ENCODE assay signal across 19 cellular contexts in the genomic region with DNA sequence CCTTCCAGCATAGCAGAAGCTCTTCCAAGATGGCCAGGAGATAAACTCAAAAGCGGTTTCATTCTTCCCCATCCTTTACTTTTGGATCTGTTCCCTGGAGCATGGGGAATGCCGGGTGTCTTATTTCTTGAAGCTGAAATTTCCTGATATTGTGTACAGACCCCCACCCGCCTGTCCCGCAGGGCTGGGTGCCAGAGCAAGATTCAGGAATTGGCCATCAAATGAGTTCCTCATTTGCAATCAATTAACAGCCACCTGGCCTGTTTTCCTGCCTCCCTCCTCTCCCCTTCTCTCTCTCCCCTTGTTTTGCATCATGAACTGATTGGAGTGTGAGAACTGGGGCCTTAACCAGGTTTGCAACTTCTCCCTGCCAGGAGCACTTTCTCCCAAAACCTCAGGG.
DNase-seq lines count a peak whose midpoint lies in the region; ATAC-seq and TF ChIP-seq lines count a peak whose summit lies in the region.
"Had no signal": no experiment of that assay in that cellular context is flagged by ENCODE, and none has a peak within 500 bp of the region (broad histone marks: within the 10 kb centered on the region; RNA-seq: fewer than 3 reads in every experiment).

No MANE protein-coding gene starts in this region.

- no peaks in the 10 kb centered on the region for H3K79me2 ChIP-seq in DND-41 (ENCODE audit: insufficient read depth, low read length)
- peaks cover 44% of the 10 kb centered on the region for H3K79me2 ChIP-seq in osteoblast (ENCODE audit: insufficient read depth, low read length)

- no peak overlapping the region for H3K4me3 ChIP-seq in DND-41 (ENCODE audit: low read depth in 1 of 2, low read length in 2 of 2)
- no peak overlapping the region for H3K4me3 ChIP-seq in adipocyte (ENCODE audit: low read length)
- no peak overlapping the region for H3K4me3 ChIP-seq in osteoblast (ENCODE audit: insufficient read depth, low read length)
- H3K4me3 ChIP-seq in WERI-Rb-1 (ENCODE audit: low read depth, low read length), result no peak overlapping the region
- H3K4me3 ChIP-seq: lung, MG63, thyroid gland had no signal

- H3K27me3 ChIP-seq in DND-41 (ENCODE audit: insufficient read depth, low read length, poor library complexity) (no peaks in the 10 kb centered on the region), adipocyte (replicated peaks; ENCODE audit: control insufficient read depth, insufficient read depth, low read length) (no peaks in the 10 kb centered on the region), osteoblast (ENCODE audit: insufficient read depth, low read length) (no peaks in the 10 kb centered on the region), WERI-Rb-1 (ENCODE audit: insufficient read depth, low read depth, severe bottlenecking) (no peaks in the 10 kb centered on the region)
- H3K27me3 ChIP-seq: MG63, thyroid gland had no signal

- H3K9ac ChIP-seq in DND-41 (ENCODE audit: low read depth, low read length) (0 out of 2 replicates have a peak overlapping the region, but pooled peaks have one; percentile 62), adipocyte (ENCODE audit: low read length) (no peak overlapping the region)

- H3K36me3 ChIP-seq in DND-41 (ENCODE audit: insufficient read depth, low read length) (no peaks in the 10 kb centered on the region), adipocyte (ENCODE audit: control insufficient read depth, insufficient read depth, low read length, severe bottlenecking) (no peaks in the 10 kb centered on the region), osteoblast (ENCODE audit: insufficient read depth, low read length) (no peaks in the 10 kb centered on the region), WERI-Rb-1 (no peaks in the 10 kb centered on the region)
- H3K36me3 ChIP-seq: MG63, thyroid gland had no signal

- H3K27ac ChIP-seq in DND-41 (ENCODE audit: low read length) (peak overlapping the region; percentile 96), osteoblast (ENCODE audit: low read depth, low read length) (peak overlapping the region; percentile 93), WERI-Rb-1 (no peak overlapping the region)
- H3K27ac ChIP-seq: thyroid gland had no signal

- H2AFZ ChIP-seq in DND-41 (ENCODE audit: low read depth, low read length) (no peak overlapping the region), osteoblast (ENCODE audit: low read length) (no peak overlapping the region)

- TF ChIP-seq CTCF in DND-41 (IDR thresholded peaks at IDR 0.05; ENCODE audit: borderline replicate concordance, extremely low read depth, low read length, poor library complexity, severe bottlenecking) (no peak), osteoblast (IDR thresholded peaks at IDR 0.05; ENCODE audit: extremely low read depth, low read depth, low read length) (no peak), WERI-Rb-1 (IDR thresholded peaks at IDR 0.05; ENCODE audit: low read depth, low read length) (no peak)

- ATAC-seq in DND-41 (ENCODE audit: insufficient read depth, low read depth), result no peak
- ATAC-seq: Right ventricle myocardium inferior, sciatic nerve had no signal

- H3K9me3 ChIP-seq in DND-41 (ENCODE audit: insufficient read depth, low read length, severe bottlenecking), result no peaks in the 10 kb centered on the region
- H3K9me3 ChIP-seq in adipocyte (ENCODE audit: control insufficient read depth, low read length), result no peaks in the 10 kb centered on the region
- no peaks in the 10 kb centered on the region for H3K9me3 ChIP-seq in osteoblast (ENCODE audit: low read depth, low read length)
- no peaks in the 10 kb centered on the region for H3K9me3 ChIP-seq in WERI-Rb-1 (ENCODE audit: severe bottlenecking)
- H3K9me3 ChIP-seq: thyroid gland had no signal

- H4K20me1 ChIP-seq in DND-41 (ENCODE audit: insufficient read depth, low read length) (no peaks in the 10 kb centered on the region), osteoblast (ENCODE audit: insufficient read depth, low read length) (no peaks in the 10 kb centered on the region)

- peak overlapping the region; percentile 95; the same call in 1 of the 2 replicates for H3K4me2 ChIP-seq in DND-41 (ENCODE audit: insufficient read depth, low read length)
- H3K4me2 ChIP-seq in osteoblast (ENCODE audit: insufficient read depth, low read length), result no peak overlapping the region

- H3K4me1 ChIP-seq in DND-41 (ENCODE audit: insufficient read depth, low read length) (peaks cover 51% of the 10 kb centered on the region), adipocyte (ENCODE audit: control insufficient read depth, insufficient read depth, low read length) (peaks cover 55% of the 10 kb centered on the region), osteoblast (ENCODE audit: insufficient read depth, low read length) (peaks cover 69% of the 10 kb centered on the region)

- TF ChIP-seq POLR2A in erythroblast (IDR thresholded peaks at IDR 0.05; ENCODE audit: low read length), result no peak

- DNase-seq in DND-41, result no peak
- DNase-seq in NCI-H1105 (lab: John Stamatoyannopoulos, UW), result peak; percentile 8
- DNase-seq in adipocyte (ENCODE audit: low read depth), result peak; percentile 49
- DNase-seq in osteoblast (ENCODE audit: insufficient read length, low spot score, missing footprints), result no peak
- no peak for DNase-seq in erythroblast (lab: John Stamatoyannopoulos, UW)
- no peak for DNase-seq in WERI-Rb-1
- no peak for DNase-seq in GM19238 (ENCODE audit: insufficient read length, low spot score)
- DNase-seq: activated naive CD4-positive, alpha-beta T cell treated with Interleukin-2 at 50 U/mL for 16 hours; activated T-cell treated with anti-CD3 and anti-CD28 coated beads for 4 hours; aorta; effector CD8-positive, alpha-beta T cell; hippocampal formation; MG63; NCI-H187 treated with DMSO at 0.1 percent for 48 hours; stimulated activated naive B cell treated with anti-CD40 and anti-IgM and Interleukin-4, amounts not matched to agents 10 μg/mL and 1 μg/mL and 100 μg/mL, for 72 hours; thyroid gland had no signal

Comparison
In these comparisons a context has a peak if more than half of its experiments do, and no peak if none do; other contexts are left out.
1. DNase-seq: peak in NCI-H1105 (single experiment) and adipocyte (single experiment); none in DND-41 (single experiment), osteoblast (single experiment), erythroblast (0 of 2), WERI-Rb-1 (single experiment) and GM19238 (single experiment).